15 cellular contexts compared by ENCODE assay signal in the genomic region with DNA sequence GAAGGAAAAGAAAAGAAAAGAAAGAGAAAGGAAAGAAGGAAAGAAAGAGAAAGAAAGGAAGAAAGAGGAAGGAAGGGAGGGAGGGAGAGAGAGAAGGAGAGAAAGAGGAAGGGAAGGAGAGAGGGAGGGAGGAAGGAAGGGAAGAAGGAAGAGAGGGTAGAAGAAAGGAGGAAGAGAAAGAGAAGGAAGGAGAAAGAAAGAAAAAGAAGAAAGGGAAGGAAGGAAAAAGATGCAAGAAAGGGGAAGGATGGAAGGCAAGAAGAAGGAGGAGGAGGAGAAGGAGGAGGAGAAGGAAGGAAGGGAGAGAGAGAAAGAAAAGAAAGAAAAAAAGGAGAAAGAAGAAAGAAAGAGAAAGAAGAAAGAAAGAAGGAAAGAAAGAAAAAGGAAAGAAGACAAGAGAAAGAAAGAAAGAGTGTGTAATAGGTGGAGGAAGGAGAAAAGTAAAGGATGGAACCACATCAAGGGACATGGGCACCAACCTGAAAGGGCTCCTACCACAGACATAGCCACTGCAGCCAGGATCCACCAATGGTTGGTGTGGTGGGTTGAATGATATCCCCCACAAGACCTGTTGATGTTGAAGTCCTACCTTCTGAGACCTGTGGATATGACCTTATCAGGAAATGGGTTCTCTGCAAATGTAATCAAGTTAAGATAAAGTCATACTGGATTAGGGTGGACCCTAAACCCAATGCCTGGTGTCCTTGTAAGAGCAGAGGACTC.
DNase-seq lines count a peak whose midpoint lies in the region; ATAC-seq and TF ChIP-seq lines count a peak whose summit lies in the region.
"Had no signal": no experiment of that assay in that cellular context is flagged by ENCODE, and none has a peak within 500 bp of the region (broad histone marks: within the 10 kb centered on the region; RNA-seq: fewer than 3 reads in every experiment).

No MANE protein-coding gene starts in this region.

- H3K27me3 ChIP-seq in CD4-positive, alpha-beta memory T cell (ENCODE audit: insufficient read depth, low read length) = no peaks in the 10 kb centered on the region
- H3K27me3 ChIP-seq in ovary = no peaks in the 10 kb centered on the region

- peaks cover 10% of the 10 kb centered on the region for H3K4me1 Mint-ChIP-seq in activated naive CD4-positive, alpha-beta T cell treated with anti-CD3 and anti-CD28 coated beads, Interleukin-2, amount 10 ng/mL, durations not matched to agents 7 days and 5 days
- peaks cover 4 to 11% (median 6%) of the 10 kb centered on the region in 4 donors for H3K4me1 Mint-ChIP-seq in CD4-positive, alpha-beta memory T cell
- H3K4me1 Mint-ChIP-seq in activated T-helper 17 cell treated with anti-CD3 and anti-CD28 coated beads, Interleukin-2, amount 50 U/mL, for 72 hours = peaks cover 13% of the 10 kb centered on the region
- H3K4me1 Mint-ChIP-seq in naive B cell = peaks cover 3 to 18% (median 3%) of the 10 kb centered on the region in 3 donors

- H3K9me3 ChIP-seq in CD4-positive, alpha-beta memory T cell (ENCODE audit: control insufficient read depth in 1 of 2, low read length in 2 of 2) = no peaks in the 10 kb centered on the region
- H3K9me3 ChIP-seq in ovary = no peaks in the 10 kb centered on the region
- H3K9me3 ChIP-seq: HAP-1 had no signal

- H3K4me3 Mint-ChIP-seq in activated naive CD4-positive, alpha-beta T cell treated with anti-CD3 and anti-CD28 coated beads, Interleukin-2, amount 10 ng/mL, durations not matched to agents 7 days and 5 days = no peak overlapping the region
- H3K4me3 Mint-ChIP-seq in CD4-positive, alpha-beta memory T cell = no peak overlapping the region
- H3K4me3 Mint-ChIP-seq in activated T-helper 17 cell treated with anti-CD3 and anti-CD28 coated beads, Interleukin-2, amount 50 U/mL, for 72 hours = no peak overlapping the region
- no peak overlapping the region for H3K4me3 Mint-ChIP-seq in naive B cell
- H3K4me3 Mint-ChIP-seq: HFFc6 had no signal

- peaks cover 4% of the 10 kb centered on the region for H3K4me1 ChIP-seq in CD4-positive, alpha-beta memory T cell (ENCODE audit: insufficient read depth, low read length)
- H3K4me1 ChIP-seq in ovary (ENCODE audit: insufficient read depth) = peaks cover 2% of the 10 kb centered on the region
- H3K4me1 ChIP-seq: HAP-1 had no signal

- intact Hi-C loops in CD4-positive, alpha-beta memory T cell (cut with micrococcal nuclease) = no loop called here
- intact Hi-C loops in ovary (cut with DNase I) = loop anchor here in 3 of 4 donors (5.0 to 10.0 kb wide), 2 partner anchors 189 to 191 kb away; no protein-coding TSS in a partner anchor

- no peaks in the 10 kb centered on the region for H3K9me3 Mint-ChIP-seq in activated naive CD4-positive, alpha-beta T cell treated with anti-CD3 and anti-CD28 coated beads, Interleukin-2, amount 10 ng/mL, durations not matched to agents 7 days and 5 days
- peaks cover 0 to 5% (median 0%) of the 10 kb centered on the region in 8 donors for H3K9me3 Mint-ChIP-seq in CD4-positive, alpha-beta memory T cell
- H3K9me3 Mint-ChIP-seq in activated T-helper 17 cell treated with anti-CD3 and anti-CD28 coated beads, Interleukin-2, amount 50 U/mL, for 72 hours = no peaks in the 10 kb centered on the region
- peaks cover 0 to 10% (median 1%) of the 10 kb centered on the region in 7 donors for H3K9me3 Mint-ChIP-seq in naive B cell
- H3K9me3 Mint-ChIP-seq: HFFc6 had no signal

- H3K27me3 Mint-ChIP-seq in activated naive CD4-positive, alpha-beta T cell treated with anti-CD3 and anti-CD28 coated beads, Interleukin-2, amount 10 ng/mL, durations not matched to agents 7 days and 5 days = peaks cover 4% of the 10 kb centered on the region
- H3K27me3 Mint-ChIP-seq in CD4-positive, alpha-beta memory T cell = no peaks in the 10 kb centered on the region
- H3K27me3 Mint-ChIP-seq in activated T-helper 17 cell treated with anti-CD3 and anti-CD28 coated beads, Interleukin-2, amount 50 U/mL, for 72 hours = no peaks in the 10 kb centered on the region
- H3K27me3 Mint-ChIP-seq in naive B cell = peaks cover 0 to 5% (median 3%) of the 10 kb centered on the region in 3 donors

- peak overlapping the region; percentile 62 for H3K27ac Mint-ChIP-seq in activated naive CD4-positive, alpha-beta T cell treated with anti-CD3 and anti-CD28 coated beads, Interleukin-2, amount 10 ng/mL, durations not matched to agents 7 days and 5 days
- H3K27ac Mint-ChIP-seq in CD4-positive, alpha-beta memory T cell = peak overlapping the region in 4 of 7 donors; percentile 0 to 86 (median 50)
- H3K27ac Mint-ChIP-seq in activated T-helper 17 cell treated with anti-CD3 and anti-CD28 coated beads, Interleukin-2, amount 50 U/mL, for 72 hours = peak overlapping the region; percentile 48
- peak overlapping the region in 5 of 6 donors; percentile 48 to 83 (median 57) for H3K27ac Mint-ChIP-seq in naive B cell
- H3K27ac Mint-ChIP-seq: HFFc6 had no signal

- ATAC-seq in activated T-helper 17 cell treated with anti-CD3 and anti-CD28 coated beads, Interleukin-2, amount 50 U/mL, for 72 hours (replicated peaks) = no peak
- no peak for ATAC-seq in naive B cell (ENCODE audit: low read depth in 2 of 2)
- ATAC-seq in GM21528 (IDR thresholded peaks at IDR 0.05; ENCODE audit: low FRiP score, unreplicated experiment) = no peak
- ATAC-seq: GM12878 had no signal

- no peak overlapping the region for H3K4me3 ChIP-seq in CD4-positive, alpha-beta memory T cell (ENCODE audit: low read length in 2 of 2)
- H3K4me3 ChIP-seq in ovary = no peak overlapping the region
- H3K4me3 ChIP-seq: GM12878, HAP-1 had no signal

- POLR2A ChIA-PET in CD4-positive, alpha-beta memory T cell (lab: Charles Lee; ENCODE audit: partially characterized antibody) = interaction anchor here (1.0 kb wide), 1 partner anchor 16 kb away, joined by 3 read pairs; no protein-coding TSS in a partner anchor

- peaks cover 15% of the 10 kb centered on the region for H3K36me3 Mint-ChIP-seq in activated naive CD4-positive, alpha-beta T cell treated with anti-CD3 and anti-CD28 coated beads, Interleukin-2, amount 10 ng/mL, durations not matched to agents 7 days and 5 days
- H3K36me3 Mint-ChIP-seq in CD4-positive, alpha-beta memory T cell = peaks cover 16 to 19% of the 10 kb centered on the region in 2 donors
- peaks cover 15% of the 10 kb centered on the region for H3K36me3 Mint-ChIP-seq in activated T-helper 17 cell treated with anti-CD3 and anti-CD28 coated beads, Interleukin-2, amount 50 U/mL, for 72 hours (ENCODE audit: low read depth)
- H3K36me3 Mint-ChIP-seq in naive B cell = peaks cover 0 to 6% of the 10 kb centered on the region in 2 donors

- no peak for DNase-seq in activated naive CD4-positive, alpha-beta T cell treated with anti-CD3 and anti-CD28 coated beads, Interleukin-2, amount 10 ng/mL, durations not matched to agents 7 days and 5 days
- no peak for DNase-seq in activated naive CD4-positive, alpha-beta T cell treated with anti-CD3 and anti-CD28 coated beads, Interleukin-2, amount 50 U/mL, for 16 hours
- no peak for DNase-seq in CD4-positive, alpha-beta memory T cell
- DNase-seq in naive B cell = no peak
- DNase-seq in SW 1271 (lab: John Stamatoyannopoulos, UW) = no peak
- DNase-seq in ovary = no peak
- DNase-seq: Calu3, DMS 273 treated with DMSO at 0.1 percent for 48 hours, HFFc6 had no signal

- no peak for TF ChIP-seq POLR2A in ovary (IDR thresholded peaks at IDR 0.05)

- H3K27ac ChIP-seq in CD4-positive, alpha-beta memory T cell (ENCODE audit: low read depth, low read length) = no peak overlapping the region
- no peak overlapping the region for H3K27ac ChIP-seq in ovary
- H3K27ac ChIP-seq: 22Rv1, HL-60 had no signal

- no peak for TF ChIP-seq EP300 in ovary (IDR thresholded peaks at IDR 0.05)

- TF ChIP-seq CTCF in ovary (IDR thresholded peaks at IDR 0.05) = no peak

- H3K36me3 ChIP-seq in CD4-positive, alpha-beta memory T cell (ENCODE audit: insufficient read depth, low read length) = no peaks in the 10 kb centered on the region
- no peaks in the 10 kb centered on the region for H3K36me3 ChIP-seq in ovary
- H3K36me3 ChIP-seq: HAP-1 had no signal

- CTCF ChIA-PET in activated naive CD4-positive, alpha-beta T cell treated with anti-CD3 and anti-CD28 coated beads, Interleukin-2, amount 10 ng/mL, durations not matched to agents 7 days and 5 days (lab: Charles Lee) = no interaction called here
- CTCF ChIA-PET in CD4-positive, alpha-beta memory T cell (lab: Charles Lee; ENCODE audit: partially characterized antibody) = interaction anchor here (8.1 kb wide), 1 partner anchor 175 kb away, joined by 175 read pairs; no protein-coding TSS in a partner anchor
